Comparison of ENCODE assay signal across 28 cellular contexts in the genomic region with DNA sequence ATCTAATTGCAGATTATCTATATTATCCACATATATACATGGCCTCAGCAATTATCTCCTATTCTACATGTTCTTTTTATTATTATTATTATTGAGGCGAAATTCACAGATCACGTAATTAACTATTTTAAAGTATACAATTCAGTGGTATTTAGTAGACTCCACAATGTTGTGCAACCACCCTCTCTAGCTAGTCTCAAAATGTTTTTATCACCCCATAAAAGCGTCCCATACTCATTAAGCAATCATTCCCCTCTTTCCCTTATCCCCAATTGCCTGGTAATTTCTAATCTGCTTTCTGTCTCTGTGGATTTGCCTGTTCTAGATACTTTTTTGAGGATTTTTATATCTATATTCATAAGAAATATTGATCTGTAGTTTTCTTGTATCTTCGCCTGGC.
A peak's percentile ranks its signal among the peaks of the same experiment; 100 is the strongest.
DNase-seq lines count a peak whose midpoint lies in the region; ATAC-seq and TF ChIP-seq lines count a peak whose summit lies in the region.
"Had no signal": no experiment of that assay in that cellular context is flagged by ENCODE, and none has a peak within 500 bp of the region (broad histone marks: within the 10 kb centered on the region; RNA-seq: fewer than 3 reads in every experiment).

No MANE protein-coding gene starts in this region.

- H3K4me3 Mint-ChIP-seq in activated CD4-positive, alpha-beta T cell treated with anti-CD3 and anti-CD28 coated beads, Interleukin-2, amount 10 ng/mL, durations not matched to agents 7 days and 5 days = peak overlapping the region; percentile 70
- H3K4me3 Mint-ChIP-seq in activated CD4-positive, alpha-beta T cell treated with anti-CD3 and anti-CD28 coated beads for 36 hours = no peak overlapping the region
- H3K4me3 Mint-ChIP-seq in CD4-positive, alpha-beta memory T cell = peak overlapping the region in 6 of 8 donors; percentile 73 to 92 (median 82)
- H3K4me3 Mint-ChIP-seq: B cell, H9, memory B cell, neural crest cell, WTC11 had no signal

- no peaks in the 10 kb centered on the region for H3K36me3 ChIP-seq in CD4-positive, alpha-beta memory T cell (ENCODE audit: insufficient read depth, low read length)
- H3K36me3 ChIP-seq in KOPT-K1 (ENCODE audit: insufficient read depth, low read length) (no peaks in the 10 kb centered on the region), WERI-Rb-1 (no peaks in the 10 kb centered on the region)
- H3K36me3 ChIP-seq: left lung, ovary, transverse colon had no signal

- DNase-seq in activated CD4-positive, alpha-beta T cell treated with anti-CD3 and anti-CD28 coated beads, Interleukin-2, amount 10 ng/mL, durations not matched to agents 7 days and 5 days = no peak
- no peak for DNase-seq in activated CD4-positive, alpha-beta T cell treated with anti-CD3 and anti-CD28 coated beads for 36 hours
- no peak for DNase-seq in CD4-positive, alpha-beta memory T cell
- DNase-seq in WERI-Rb-1 (no peak), amniotic stem cell (lab: John Stamatoyannopoulos, UW) (no peak), NCI-H1105 (lab: John Stamatoyannopoulos, UW) (no peak)
- DNase-seq: activated effector memory CD4-positive, alpha-beta T cell treated with anti-CD3 and anti-CD28 coated beads, Interleukin-2, amount 50 U/mL, for 16 hours; cortex of kidney; erythroblast; glutamatergic neuron; H9; islet precursor cell; left lung; NCI-H2107; NCI-H446; ovary; PC-9; Right ventricle myocardium superior; transverse colon had no signal

- peaks cover 4% of the 10 kb centered on the region for H3K27me3 Mint-ChIP-seq in activated CD4-positive, alpha-beta T cell treated with anti-CD3 and anti-CD28 coated beads, Interleukin-2, amount 10 ng/mL, durations not matched to agents 7 days and 5 days
- no peaks in the 10 kb centered on the region for H3K27me3 Mint-ChIP-seq in activated CD4-positive, alpha-beta T cell treated with anti-CD3 and anti-CD28 coated beads for 36 hours
- H3K27me3 Mint-ChIP-seq in CD4-positive, alpha-beta memory T cell = no peaks in the 10 kb centered on the region

- H3K36me3 Mint-ChIP-seq in activated CD4-positive, alpha-beta T cell treated with anti-CD3 and anti-CD28 coated beads, Interleukin-2, amount 10 ng/mL, durations not matched to agents 7 days and 5 days (ENCODE audit: low read depth) = peaks cover 17% of the 10 kb centered on the region
- peaks cover 2% of the 10 kb centered on the region for H3K36me3 Mint-ChIP-seq in activated CD4-positive, alpha-beta T cell treated with anti-CD3 and anti-CD28 coated beads for 36 hours (ENCODE audit: low read depth)
- H3K36me3 Mint-ChIP-seq in CD4-positive, alpha-beta memory T cell = no peaks in the 10 kb centered on the region
- H3K36me3 Mint-ChIP-seq: stimulated activated effector memory CD8-positive, alpha-beta T cell treated with anti-CD3 and anti-CD28 coated beads, Interleukin-12 subunit alpha, Interleukin-12 subunit beta, amount 100 ng/mL, for 72 hours had no signal

- intact Hi-C loops in activated CD4-positive, alpha-beta T cell treated with anti-CD3 and anti-CD28 coated beads for 36 hours (cut with DNase I, micrococcal nuclease) = loop anchor here in 1 of 2 experiments (5.0 kb wide), 1 partner anchor 257 kb away; no protein-coding TSS in a partner anchor
- intact Hi-C loops in CD4-positive, alpha-beta memory T cell (cut with micrococcal nuclease) = loop anchor here (2.0 to 5.0 kb wide), 3 partner anchors 82 to 253 kb away; no protein-coding TSS in a partner anchor

- ATAC-seq in activated CD4-positive, alpha-beta T cell treated with anti-CD3 and anti-CD28 coated beads for 36 hours = no peak
- no peak for ATAC-seq in HG02970 (IDR thresholded peaks at IDR 0.05; ENCODE audit: low FRiP score, unreplicated experiment)
- ATAC-seq: left lung; stimulated activated effector memory CD8-positive, alpha-beta T cell treated with anti-CD3 and anti-CD28 coated beads, Interleukin-12 subunit alpha, Interleukin-12 subunit beta, amount 100 ng/mL, for 72 hours; WTC11 had no signal

- no peaks in the 10 kb centered on the region for H3K27me3 ChIP-seq in CD4-positive, alpha-beta memory T cell (ENCODE audit: insufficient read depth, low read length)
- H3K27me3 ChIP-seq in WERI-Rb-1 (ENCODE audit: insufficient read depth, low read depth, severe bottlenecking) = no peaks in the 10 kb centered on the region
- H3K27me3 ChIP-seq: ovary had no signal

- H3K9me3 ChIP-seq in CD4-positive, alpha-beta memory T cell (ENCODE audit: control insufficient read depth in 1 of 2, low read length in 2 of 2) = no peaks in the 10 kb centered on the region
- H3K9me3 ChIP-seq in KOPT-K1 (ENCODE audit: insufficient read depth, low read length, poor library complexity, severe bottlenecking) (no peaks in the 10 kb centered on the region), WERI-Rb-1 (ENCODE audit: severe bottlenecking) (no peaks in the 10 kb centered on the region)
- H3K9me3 ChIP-seq: left lung, ovary, transverse colon had no signal

- peak overlapping the region; percentile 97 for H3K27ac Mint-ChIP-seq in activated CD4-positive, alpha-beta T cell treated with anti-CD3 and anti-CD28 coated beads, Interleukin-2, amount 10 ng/mL, durations not matched to agents 7 days and 5 days
- H3K27ac Mint-ChIP-seq in activated CD4-positive, alpha-beta T cell treated with anti-CD3 and anti-CD28 coated beads for 36 hours = no peak overlapping the region
- peak overlapping the region in 6 of 7 donors; percentile 82 to 96 (median 92) for H3K27ac Mint-ChIP-seq in CD4-positive, alpha-beta memory T cell
- H3K27ac Mint-ChIP-seq: B cell, H9, memory B cell had no signal

- peaks cover 11% of the 10 kb centered on the region for H3K9me3 Mint-ChIP-seq in activated CD4-positive, alpha-beta T cell treated with anti-CD3 and anti-CD28 coated beads, Interleukin-2, amount 10 ng/mL, durations not matched to agents 7 days and 5 days
- H3K9me3 Mint-ChIP-seq in activated CD4-positive, alpha-beta T cell treated with anti-CD3 and anti-CD28 coated beads for 36 hours (ENCODE audit: low read depth) = peaks cover 6% of the 10 kb centered on the region
- H3K9me3 Mint-ChIP-seq in CD4-positive, alpha-beta memory T cell = peaks cover 0 to 5% (median 0%) of the 10 kb centered on the region in 8 donors
- H3K9me3 Mint-ChIP-seq: effector memory CD8-positive, alpha-beta T cell; memory B cell; stimulated activated effector memory CD8-positive, alpha-beta T cell treated with anti-CD3 and anti-CD28 coated beads, Interleukin-12 subunit alpha, Interleukin-12 subunit beta, amount 100 ng/mL, for 72 hours had no signal

- peaks cover 50% of the 10 kb centered on the region for H3K4me1 Mint-ChIP-seq in activated CD4-positive, alpha-beta T cell treated with anti-CD3 and anti-CD28 coated beads, Interleukin-2, amount 10 ng/mL, durations not matched to agents 7 days and 5 days
- H3K4me1 Mint-ChIP-seq in activated CD4-positive, alpha-beta T cell treated with anti-CD3 and anti-CD28 coated beads for 36 hours = peaks cover 26% of the 10 kb centered on the region
- H3K4me1 Mint-ChIP-seq in CD4-positive, alpha-beta memory T cell = peaks cover 18 to 62% (median 43%) of the 10 kb centered on the region in 4 donors
- H3K4me1 Mint-ChIP-seq: B cell, memory B cell, neural crest cell had no signal

- no peak for TF ChIP-seq CTCF in WERI-Rb-1 (IDR thresholded peaks at IDR 0.05; ENCODE audit: low read depth, low read length)

- H3K4me1 ChIP-seq in CD4-positive, alpha-beta memory T cell (ENCODE audit: insufficient read depth, low read length) = peaks cover 19% of the 10 kb centered on the region
- H3K4me1 ChIP-seq: left lung had no signal

- POLR2A ChIA-PET in activated CD4-positive, alpha-beta T cell treated with anti-CD3 and anti-CD28 coated beads, Interleukin-2, amount 10 ng/mL, durations not matched to agents 7 days and 5 days (lab: Charles Lee) = interaction anchor here (1.0 kb wide), 1 partner anchor 96 kb away, joined by 3 read pairs; no protein-coding TSS in a partner anchor
- POLR2A ChIA-PET in activated CD4-positive, alpha-beta T cell treated with anti-CD3 and anti-CD28 coated beads for 36 hours (lab: Charles Lee) = no interaction called here
- POLR2A ChIA-PET in CD4-positive, alpha-beta memory T cell (lab: Charles Lee; ENCODE audit: partially characterized antibody) = interaction anchor here (0.8 to 2.4 kb wide), 6 partner anchors 9 to 260 kb away, joined by 3 to 8 read pairs (median 4); a partner anchor contains a TSS

- H3K4me3 ChIP-seq in CD4-positive, alpha-beta memory T cell (ENCODE audit: low read length in 2 of 2) = no peak overlapping the region
- no peak overlapping the region for H3K4me3 ChIP-seq in WERI-Rb-1 (ENCODE audit: low read depth, low read length)
- H3K4me3 ChIP-seq: left lung, ovary, PC-9, transverse colon had no signal

- peak overlapping the region; percentile 29 for H3K27ac ChIP-seq in CD4-positive, alpha-beta memory T cell (ENCODE audit: low read depth, low read length)
- peak overlapping the region; percentile 57 for H3K27ac ChIP-seq in KOPT-K1 (ENCODE audit: low read depth, low read length, poor library complexity, severe bottlenecking)
- peak overlapping the region; percentile 20; the same call in 1 of the 2 replicates for H3K27ac ChIP-seq in WERI-Rb-1
- H3K27ac ChIP-seq: KMS-11, left lung, ovary, PC-9, transverse colon had no signal

- CTCF ChIA-PET in activated CD4-positive, alpha-beta T cell treated with anti-CD3 and anti-CD28 coated beads, Interleukin-2, amount 10 ng/mL, durations not matched to agents 7 days and 5 days (lab: Charles Lee) = interaction anchor here (0.9 to 2.0 kb wide), 3 partner anchors 11 to 96 kb away, joined by 3 to 8 read pairs (median 4); a partner anchor contains a TSS
- CTCF ChIA-PET in activated CD4-positive, alpha-beta T cell treated with anti-CD3 and anti-CD28 coated beads for 36 hours (lab: Charles Lee) = interaction anchor here (0.6 kb wide), 1 partner anchor 431 kb away, joined by 3 read pairs; no protein-coding TSS in a partner anchor
- CTCF ChIA-PET in CD4-positive, alpha-beta memory T cell (lab: Charles Lee; ENCODE audit: partially characterized antibody) = interaction anchor here (1.3 to 2.8 kb wide), 4 partner anchors 12 to 151 kb away, joined by 3 to 8 read pairs (median 6); a partner anchor contains a TSS
